10 cellular contexts compared by ENCODE assay signal in the genomic region with DNA sequence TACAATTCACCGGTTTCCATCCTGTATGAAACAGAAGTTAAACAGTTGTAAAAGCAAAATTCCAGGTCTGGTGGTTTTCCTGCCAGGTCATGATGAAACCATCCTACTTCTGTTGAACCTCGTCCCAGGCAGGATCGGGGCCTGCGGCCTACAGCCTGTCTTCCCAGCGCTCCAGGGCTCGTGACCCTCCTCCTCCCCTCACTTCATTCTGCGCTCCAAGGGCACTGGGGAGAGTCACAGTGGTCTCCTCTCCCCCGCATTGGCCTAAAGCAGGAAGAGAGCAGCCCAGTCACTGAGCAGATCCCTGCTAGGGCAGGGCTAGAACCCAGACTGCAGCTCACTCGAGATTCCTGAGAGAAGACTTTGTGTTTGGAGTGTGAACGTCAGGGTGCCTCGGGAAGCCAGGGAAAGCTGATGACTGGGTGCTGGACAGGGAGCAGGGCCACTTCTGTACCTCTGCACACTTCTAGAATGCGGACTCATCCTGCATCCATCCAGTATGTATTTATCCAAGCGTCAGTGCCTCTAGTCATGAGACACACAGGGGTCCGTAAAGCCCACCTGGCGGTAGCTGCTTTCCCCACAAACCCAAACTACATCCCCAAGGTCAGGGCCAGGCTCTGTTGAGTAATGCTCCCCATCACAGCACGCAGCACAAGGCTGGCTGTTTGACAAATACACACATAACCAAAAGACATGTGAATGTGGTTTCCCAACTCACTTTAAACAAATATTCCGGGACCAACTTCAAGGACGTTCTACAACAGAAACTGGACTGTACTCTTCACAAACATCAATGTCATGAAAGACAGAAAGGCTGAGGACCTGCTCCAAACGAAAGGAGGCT. TPM values are rescaled to one million over a fixed set of nuclear protein-coding genes. Genes with fewer than 3 reads are reported as not detected.
DNase-seq lines count a peak whose midpoint lies in the region; ATAC-seq and TF ChIP-seq lines count a peak whose summit lies in the region.
"Had no signal": no experiment of that assay in that cellular context is flagged by ENCODE, and none has a peak within 500 bp of the region (broad histone marks: within the 10 kb centered on the region; RNA-seq: fewer than 3 reads in every experiment).

No MANE protein-coding gene starts in this region.

- WGBS in esophagus muscularis mucosa: 70% methylated on average over 18 of the region's 19 CpGs

- TF ChIP-seq POLR2A in esophagus muscularis mucosa (IDR thresholded peaks at IDR 0.05; ENCODE audit: low read depth): no peak

- H3K9me3 ChIP-seq in esophagus muscularis mucosa: no peaks in the 10 kb centered on the region
- H3K9me3 ChIP-seq: SJSA1 had no signal

- peaks cover 18 to 29% (median 20%) of the 10 kb centered on the region in 3 donors for H3K4me1 Mint-ChIP-seq in naive B cell

- DNase-seq in AG08395 (ENCODE audit: low spot score) (peak; percentile 68), M059J (ENCODE audit: low read depth) (peak; percentile 91), esophagus muscularis mucosa (ENCODE audit: extremely low spot score) (no peak), naive B cell (no peak), superior temporal gyrus (ENCODE audit: extremely low spot score) (no peak)
- DNase-seq: activated gamma-delta T cell treated with Interleukin-2 at 50 U/mL for 16 hours had no signal

- no peak for TF ChIP-seq CTCF in esophagus muscularis mucosa (IDR thresholded peaks at IDR 0.05)

- H3K4me3 Mint-ChIP-seq in naive B cell: no peak overlapping the region

- peaks cover 5 to 23% (median 22%) of the 10 kb centered on the region in 4 donors for H3K4me1 ChIP-seq in esophagus muscularis mucosa

- no peaks in the 10 kb centered on the region for H3K27me3 Mint-ChIP-seq in naive B cell

- H3K9me3 Mint-ChIP-seq in naive B cell: no peaks in the 10 kb centered on the region

- intact Hi-C loops in esophagus muscularis mucosa (cut with DNase I): loop anchor here (5.0 kb wide), 1 partner anchor 65 kb away; no protein-coding TSS in a partner anchor

- no peak overlapping the region for H3K4me3 ChIP-seq in esophagus muscularis mucosa
- H3K4me3 ChIP-seq: SJSA1 had no signal

- peak overlapping the region in 4 of 6 donors; percentile 74 to 94 (median 82) for H3K27ac Mint-ChIP-seq in naive B cell

- TF ChIP-seq EP300 in esophagus muscularis mucosa (IDR thresholded peaks at IDR 0.05): peak; percentile 48

- peaks cover 0 to 5% (median 0%) of the 10 kb centered on the region in 4 donors for H3K27me3 ChIP-seq in esophagus muscularis mucosa
- H3K27me3 ChIP-seq: SJSA1 had no signal

- ATAC-seq in naive B cell (ENCODE audit: low read depth in 2 of 2) (no peak), GM21390 (IDR thresholded peaks at IDR 0.05; ENCODE audit: unreplicated experiment) (no peak), GM21423 (IDR thresholded peaks at IDR 0.05; ENCODE audit: unreplicated experiment) (no peak), HG03457 (IDR thresholded peaks at IDR 0.05; ENCODE audit: unreplicated experiment) (no peak)

- peak overlapping the region; percentile 73 to 85 (median 82) for H3K27ac ChIP-seq in esophagus muscularis mucosa (replicated peaks in 1 of 4)
- H3K27ac ChIP-seq: SJSA1 had no signal

- H3K36me3 Mint-ChIP-seq in naive B cell: no peaks in the 10 kb centered on the region

- H3K36me3 ChIP-seq in esophagus muscularis mucosa: peaks cover 0 to 21% (median 12%) of the 10 kb centered on the region in 4 donors

RNA-seq across cellular contexts. Expression of a gene that starts 1.7 kb away (rescaled TPM):
- 38.2 and 38.7 TPM in 2 replicates for total RNA-seq in M059J (2014; rRNA removed; shearing (Covaris generic))
- 10 to 100 TPM; 16.1 to 29.5 (median 21.4) TPM for total RNA-seq in esophagus muscularis mucosa
- 100 to 1,000 TPM in 5 of 6 donors, 10 to 100 TPM in 1; 93.9 to 177 (median 158) TPM for polyA plus RNA-seq in naive B cell (ENCODE audit: low read depth in 6 of 6)

RNA-seq across cellular contexts. Expression of a gene that starts 43.4 kb away (rescaled TPM):
- total RNA-seq in M059J (2014; rRNA removed; shearing (Covaris generic)): 13.4 and 24.8 TPM in 2 replicates
- 10 to 100 TPM; 15.0 to 33.9 (median 21.9) TPM for total RNA-seq in esophagus muscularis mucosa
- polyA plus RNA-seq in naive B cell (ENCODE audit: low read depth in 6 of 6): 10 to 100 TPM in 5 of 6 donors, 1 to 10 TPM in 1; 9.4 to 34.1 (median 13.2) TPM

Comparison
In these comparisons a context has a peak if more than half of its experiments do, and no peak if none do; other contexts are left out.
1. DNase-seq: peak in AG08395 (single experiment) and M059J (single experiment); none in esophagus muscularis mucosa (single experiment), naive B cell (single experiment) and superior temporal gyrus (single experiment).